Comparison of ENCODE assay signal across 20 cellular contexts in genomic region chr5:149940941-149941644, GRCh38. TPM values are rescaled to one million over a fixed set of nuclear protein-coding genes. Genes with fewer than 3 reads are reported as not detected.
A peak's percentile ranks its signal among the peaks of the same experiment; 100 is the strongest.
DNase-seq lines count a peak whose midpoint lies in the region; ATAC-seq and TF ChIP-seq lines count a peak whose summit lies in the region.
"Had no signal": no experiment of that assay in that cellular context is flagged by ENCODE, and none has a peak within 500 bp of the region (broad histone marks: within the 10 kb centered on the region; RNA-seq: fewer than 3 reads in every experiment).

No MANE protein-coding gene starts in this region.

- no peak overlapping the region for H2BK15ac ChIP-seq in mesenchymal stem cell (ENCODE audit: low read depth, poor library complexity, severe bottlenecking)

- no peak for ATAC-seq in SK-N-SH treated with all-trans-retinoic acid at 6 μM for 48 hours
- ATAC-seq in naive thymus-derived CD8-positive, alpha-beta T cell, result no peak

- H2AK5ac ChIP-seq in mesenchymal stem cell (ENCODE audit: low read length, severe bottlenecking), result peak overlapping the region; percentile 67

- no peak overlapping the region for H2BK120ac ChIP-seq in mesenchymal stem cell (ENCODE audit: low read depth, low read length)

- H2BK5ac ChIP-seq in mesenchymal stem cell (ENCODE audit: low read depth, low read length, poor library complexity, severe bottlenecking), result no peak overlapping the region

- no peak overlapping the region for H3K14ac ChIP-seq in mesenchymal stem cell (ENCODE audit: low read length in 2 of 2)

- peak overlapping the region in 1 of 10 donors; percentile 10 for H3K4me3 Mint-ChIP-seq in naive thymus-derived CD8-positive, alpha-beta T cell
- H3K4me3 Mint-ChIP-seq: activated CD4-positive, alpha-beta T cell treated with anti-CD3 and anti-CD28 coated beads, Interleukin-2, amount 10 ng/mL, durations not matched to agents 24 days and 14 days; CD4-positive, CD25-positive, alpha-beta regulatory T cell; natural killer cell treated with Interleukin-12 subunit alpha and Interleukin-12 subunit beta and Interleukin-15 and Interleukin-18, amount 100 ng/mL, for 72 hours had no signal

- H3K23ac ChIP-seq in mesenchymal stem cell (ENCODE audit: low read length in 2 of 2), result no peak overlapping the region

- no peak overlapping the region for H3K18ac ChIP-seq in mesenchymal stem cell (ENCODE audit: low read depth in 1 of 2, low read length in 2 of 2)

- H3K4ac ChIP-seq in mesenchymal stem cell (ENCODE audit: low read depth in 1 of 2, low read length in 2 of 2), result no peak overlapping the region

- no peak overlapping the region for H3K9ac ChIP-seq in SK-N-SH
- no peak overlapping the region for H3K9ac ChIP-seq in mesenchymal stem cell (ENCODE audit: low read length)

- WGBS in SK-N-SH (ENCODE audit: low lambda C conversion rate), result 89% methylated on average over 5 of the region's 5 CpGs
- 94% methylated on average over 5 of the region's 5 CpGs for WGBS in mesenchymal stem cell

- H2BK12ac ChIP-seq in mesenchymal stem cell (ENCODE audit: low read length in 2 of 2), result peak overlapping the region in 1 of 2 experiments; percentile 7

- no peak overlapping the region for H2AFZ ChIP-seq in SK-N-SH (ENCODE audit: low read depth)
- H2AFZ ChIP-seq in mesenchymal stem cell (ENCODE audit: low read depth, low read length), result no peak overlapping the region

- no peaks in the 10 kb centered on the region for H3K79me2 ChIP-seq in SK-N-SH (ENCODE audit: insufficient read depth)

- no peaks in the 10 kb centered on the region for H3K4me1 Mint-ChIP-seq in naive thymus-derived CD8-positive, alpha-beta T cell
- H3K4me1 Mint-ChIP-seq: CD4-positive, CD25-positive, alpha-beta regulatory T cell had no signal

- H3K79me1 ChIP-seq in mesenchymal stem cell (replicated peaks; ENCODE audit: low read length, poor library complexity, severe bottlenecking), result no peaks in the 10 kb centered on the region

- H4K91ac ChIP-seq in mesenchymal stem cell (ENCODE audit: low read length), result peak overlapping the region; percentile 35

- no peak overlapping the region for H4K8ac ChIP-seq in mesenchymal stem cell (ENCODE audit: low read length)

- no peak for TF ChIP-seq CTCF in SK-N-SH (IDR thresholded peaks at IDR 0.05)

- peaks cover 22% of the 10 kb centered on the region for H3F3A ChIP-seq in SK-N-SH (replicated peaks; ENCODE audit: insufficient read depth)

- peaks cover 5 to 37% of the 10 kb centered on the region in 2 experiments for H3K4me1 ChIP-seq in SK-N-SH (ENCODE audit: control insufficient read depth in 1 of 2, insufficient read depth in 2 of 2, low read depth in 1 of 2, low read length in 1 of 2)
- peaks cover 12% of the 10 kb centered on the region for H3K4me1 ChIP-seq in mesenchymal stem cell (ENCODE audit: control insufficient read depth, insufficient read depth, low read depth, low read length)

- CTCF ChIA-PET in SK-N-SH (lab: Yijun Ruan, JAX), result interaction anchor here (1.6 kb wide), 1 partner anchor 18 kb away, joined by 4 read pairs; no protein-coding TSS in a partner anchor

- H3K27me3 ChIP-seq in SK-N-SH (ENCODE audit: insufficient read depth) (no peaks in the 10 kb centered on the region), mesenchymal stem cell (ENCODE audit: control insufficient read depth in 1 of 2, insufficient read depth in 1 of 2, low read length in 2 of 2) (peaks cover 0 to 21% of the 10 kb centered on the region in 2 experiments)
- H3K27me3 ChIP-seq: ascending aorta, testis had no signal

- H3K36me3 ChIP-seq in SK-N-SH (replicated peaks in 1 of 2; ENCODE audit: control insufficient read depth in 1 of 2, insufficient read depth in 2 of 2, low read length in 1 of 2) (no peaks in the 10 kb centered on the region), mesenchymal stem cell (ENCODE audit: control insufficient read depth in 1 of 2, insufficient read depth in 2 of 2, low read depth in 1 of 2, low read length in 2 of 2) (no peaks in the 10 kb centered on the region)
- H3K36me3 ChIP-seq: ascending aorta had no signal

- DNase-seq in SK-N-SH (no peak), SK-MEL-5 (ENCODE audit: low read depth, low spot score) (peak; percentile 99), mesenchymal stem cell (no peak), G401 (ENCODE audit: low spot score) (no peak), GF-D8 (lab: John Stamatoyannopoulos, UW) (no peak)
- no peak for DNase-seq in stimulated activated CD4-positive, alpha-beta T cell treated with anti-CD3 and anti-CD28 coated beads, Interleukin-2, amount 100 ng/mL, for 24 hours
- no peak for DNase-seq in naive thymus-derived CD8-positive, alpha-beta T cell
- DNase-seq: ACHN; activated CD4-positive, alpha-beta T cell treated with anti-CD3 and anti-CD28 coated beads, Interleukin-2, amount 10 ng/mL, durations not matched to agents 24 days and 14 days; activated naive CD4-positive, alpha-beta T cell treated with Interleukin-2 at 50 U/mL for 16 hours; CD4-positive, CD25-positive, alpha-beta regulatory T cell; DMS79 treated with DMSO at 0.1 percent for 48 hours; NCI-H2029; OCI-M1; stimulated activated CD4-positive, alpha-beta T cell treated with anti-CD3 and anti-CD28 coated beads, Interleukin-12 subunit alpha, Interleukin-12 subunit beta, amount 100 ng/mL, for 4 hours; testis had no signal

- in situ Hi-C loops in SK-MEL-5 (cut with HindIII; ENCODE audit: low pct_unique_long_range_greater_than_20kb, low sequenced_read_pairs) (no loop called here), G401 (cut with HindIII; ENCODE audit: low sequenced_read_pairs) (no loop called here)

- POLR2A ChIA-PET in SK-N-SH (lab: Yijun Ruan, JAX), result no interaction called here
- POLR2A ChIA-PET in naive thymus-derived CD8-positive, alpha-beta T cell (lab: Charles Lee), result no interaction called here

- H3K27ac ChIP-seq in SK-N-SH (ENCODE audit: low read depth in 2 of 2, low read length in 1 of 2) (no peak overlapping the region), mesenchymal stem cell (ENCODE audit: low read length, poor library complexity, severe bottlenecking) (no peak overlapping the region)
- H3K27ac ChIP-seq: SK-N-MC, testis had no signal

- H3K27ac Mint-ChIP-seq in naive thymus-derived CD8-positive, alpha-beta T cell, result no peak overlapping the region
- H3K27ac Mint-ChIP-seq: activated CD4-positive, alpha-beta T cell treated with anti-CD3 and anti-CD28 coated beads, Interleukin-2, amount 10 ng/mL, durations not matched to agents 24 days and 14 days; CD4-positive, CD25-positive, alpha-beta regulatory T cell had no signal

- H3K4me3 ChIP-seq in SK-N-SH (ENCODE audit: low read depth in 2 of 2, low read length in 1 of 2) (no peak overlapping the region), mesenchymal stem cell (ENCODE audit: insufficient read depth in 1 of 2, low read depth in 1 of 2, low read length in 2 of 2) (no peak overlapping the region)
- H3K4me3 ChIP-seq: ascending aorta, SK-N-MC, testis had no signal

- H3K9me3 ChIP-seq in SK-N-SH (no peaks in the 10 kb centered on the region), mesenchymal stem cell (ENCODE audit: control insufficient read depth, low read length) (no peaks in the 10 kb centered on the region)
- H3K9me3 ChIP-seq: ascending aorta, testis had no signal

- no peak for TF ChIP-seq EP300 in SK-N-SH (IDR thresholded peaks at IDR 0.05; ENCODE audit: borderline replicate concordance in 1 of 2, low read depth in 1 of 2, low read length in 1 of 2)

- no peaks in the 10 kb centered on the region for H4K20me1 ChIP-seq in SK-N-SH (ENCODE audit: insufficient read depth)

- no peaks in the 10 kb centered on the region for H3K36me3 Mint-ChIP-seq in naive thymus-derived CD8-positive, alpha-beta T cell
- H3K36me3 Mint-ChIP-seq: CD4-positive, CD25-positive, alpha-beta regulatory T cell; natural killer cell treated with Interleukin-12 subunit alpha and Interleukin-12 subunit beta and Interleukin-15 and Interleukin-18, amount 100 ng/mL, for 72 hours had no signal

- H3K9me3 Mint-ChIP-seq in naive thymus-derived CD8-positive, alpha-beta T cell, result no peaks in the 10 kb centered on the region
- H3K9me3 Mint-ChIP-seq: activated CD4-positive, alpha-beta T cell treated with anti-CD3 and anti-CD28 coated beads, Interleukin-2, amount 10 ng/mL, durations not matched to agents 24 days and 14 days; CD4-positive, CD25-positive, alpha-beta regulatory T cell; natural killer cell treated with Interleukin-12 subunit alpha and Interleukin-12 subunit beta and Interleukin-15 and Interleukin-18, amount 100 ng/mL, for 72 hours had no signal

- peaks cover 0 to 4% (median 0%) of the 10 kb centered on the region in 5 donors for H3K27me3 Mint-ChIP-seq in naive thymus-derived CD8-positive, alpha-beta T cell
- H3K27me3 Mint-ChIP-seq: activated CD4-positive, alpha-beta T cell treated with anti-CD3 and anti-CD28 coated beads, Interleukin-2, amount 10 ng/mL, durations not matched to agents 24 days and 14 days had no signal

- no peak for TF ChIP-seq RAD21 in SK-N-SH (IDR thresholded peaks at IDR 0.05; ENCODE audit: low read length)

- H3K9me2 ChIP-seq in SK-N-SH, result no peaks in the 10 kb centered on the region

- no peak overlapping the region for H3K4me2 ChIP-seq in SK-N-SH
- H3K4me2 ChIP-seq in mesenchymal stem cell (ENCODE audit: low read length, poor library complexity, severe bottlenecking), result no peak overlapping the region

RNA-seq across cellular contexts. Expression of gene PDE6A, which starts 3.5 kb away (rescaled TPM):
- polyA plus RNA-seq in SK-N-SH (2012; rRNA removed), result 0.05 and 0.06 TPM in 2 replicates
- polyA plus RNA-seq in SK-N-SH (2012; cell fraction: cytosol; rRNA removed), result 0.06 and 0.07 TPM in 2 replicates
- polyA plus RNA-seq in SK-N-SH (2012; cell fraction: nucleus; rRNA removed), result 0.11 and 0.14 TPM in 2 replicates
- total RNA-seq in SK-MEL-5 (2014; rRNA removed; shearing (Covaris generic)), result 0.08 and 0.26 TPM in 2 replicates
- 0.16 and 0.40 TPM in 2 replicates for polyA plus RNA-seq in SK-MEL-5 (2015; cell fraction: cytosol; rRNA removed)
- polyA plus RNA-seq in SK-MEL-5 (2015; cell fraction: nucleus; rRNA removed), result 0.26 and 0.44 TPM in 2 replicates
- 0.01 TPM for polyA plus RNA-seq in mesenchymal stem cell (2013, experiment 1 of 2)
- polyA plus RNA-seq in mesenchymal stem cell (2013, experiment 2 of 2), result 0.03 TPM
- total RNA-seq in G401 (2014; rRNA removed; shearing (Covaris generic)), result not detected in 2 replicates
- total RNA-seq in naive thymus-derived CD8-positive, alpha-beta T cell, result not detected
- polyA plus RNA-seq in naive thymus-derived CD8-positive, alpha-beta T cell, result not detected
- total RNA-seq: activated CD4-positive, alpha-beta T cell treated with anti-CD3 and anti-CD28 coated beads, Interleukin-2, amount 10 ng/mL, durations not matched to agents 24 days and 14 days; ascending aorta; CD4-positive, CD25-positive, alpha-beta regulatory T cell; natural killer cell treated with Interleukin-12 subunit alpha and Interleukin-12 subunit beta and Interleukin-15 and Interleukin-18, amount 100 ng/mL, for 72 hours had no signal
- polyA plus RNA-seq: CD4-positive, CD25-positive, alpha-beta regulatory T cell had no signal

RNA-seq across cellular contexts. Expression of gene SLC26A2, which starts 19.5 kb away (rescaled TPM):
- polyA plus RNA-seq in SK-N-SH (2012; rRNA removed), result 1.3 and 1.9 TPM in 2 replicates
- 2.0 TPM in 2 replicates for polyA plus RNA-seq in SK-N-SH (2012; cell fraction: cytosol; rRNA removed)
- polyA plus RNA-seq in SK-N-SH (2012; cell fraction: nucleus; rRNA removed), result 0.89 and 1.7 TPM in 2 replicates
- total RNA-seq in SK-MEL-5 (2014; rRNA removed; shearing (Covaris generic)), result 173 and 178 TPM in 2 replicates
- polyA plus RNA-seq in SK-MEL-5 (2015; cell fraction: cytosol; rRNA removed), result 138 and 192 TPM in 2 replicates
- polyA plus RNA-seq in SK-MEL-5 (2015; cell fraction: nucleus; rRNA removed), result 203 and 267 TPM in 2 replicates
- polyA plus RNA-seq in mesenchymal stem cell (2013, experiment 1 of 2), result 11.6 TPM
- 11.9 TPM for polyA plus RNA-seq in mesenchymal stem cell (2013, experiment 2 of 2)
- total RNA-seq in G401 (2014; rRNA removed; shearing (Covaris generic)), result 4.8 and 10.2 TPM in 2 replicates
- 10 to 100 TPM; 14.7 to 16.9 TPM for total RNA-seq in naive thymus-derived CD8-positive, alpha-beta T cell
- 1 to 10 TPM; 2.5 to 3.0 (median 2.6) TPM for polyA plus RNA-seq in naive thymus-derived CD8-positive, alpha-beta T cell

RNA-seq across cellular contexts. Expression of gene TIGD6, which starts 59.4 kb away (rescaled TPM):
- 4.7 and 4.8 TPM in 2 replicates for polyA plus RNA-seq in SK-N-SH (2012; rRNA removed)
- 4.2 and 4.7 TPM in 2 replicates for polyA plus RNA-seq in SK-N-SH (2012; cell fraction: cytosol; rRNA removed)
- 4.2 and 6.3 TPM in 2 replicates for polyA plus RNA-seq in SK-N-SH (2012; cell fraction: nucleus; rRNA removed)
- total RNA-seq in SK-MEL-5 (2014; rRNA removed; shearing (Covaris generic)), result 5.5 and 6.6 TPM in 2 replicates
- polyA plus RNA-seq in SK-MEL-5 (2015; cell fraction: cytosol; rRNA removed), result 4.4 and 5.3 TPM in 2 replicates
- 5.2 and 7.1 TPM in 2 replicates for polyA plus RNA-seq in SK-MEL-5 (2015; cell fraction: nucleus; rRNA removed)
- 6.8 TPM for polyA plus RNA-seq in mesenchymal stem cell (2013, experiment 1 of 2)
- 7.4 TPM for polyA plus RNA-seq in mesenchymal stem cell (2013, experiment 2 of 2)
- total RNA-seq in G401 (2014; rRNA removed; shearing (Covaris generic)), result 1.4 and 1.9 TPM in 2 replicates
- 1 to 10 TPM; 6.0 to 6.3 TPM for total RNA-seq in naive thymus-derived CD8-positive, alpha-beta T cell
- polyA plus RNA-seq in naive thymus-derived CD8-positive, alpha-beta T cell, result 1 to 10 TPM; 2.7 to 4.5 (median 3.6) TPM

RNA-seq across cellular contexts. Expression of gene HMGXB3, which starts 59.4 kb away (rescaled TPM):
- 28.8 and 39.9 TPM in 2 replicates for polyA plus RNA-seq in SK-N-SH (2012; rRNA removed)
- 21.3 and 23.0 TPM in 2 replicates for polyA plus RNA-seq in SK-N-SH (2012; cell fraction: cytosol; rRNA removed)
- 80.4 and 109 TPM in 2 replicates for polyA plus RNA-seq in SK-N-SH (2012; cell fraction: nucleus; rRNA removed)
- total RNA-seq in SK-MEL-5 (2014; rRNA removed; shearing (Covaris generic)), result 53.7 and 54.3 TPM in 2 replicates
- 58.1 and 74.9 TPM in 2 replicates for polyA plus RNA-seq in SK-MEL-5 (2015; cell fraction: cytosol; rRNA removed)
- polyA plus RNA-seq in SK-MEL-5 (2015; cell fraction: nucleus; rRNA removed), result 312 and 367 TPM in 2 replicates
- polyA plus RNA-seq in mesenchymal stem cell (2013, experiment 1 of 2), result 21.5 TPM
- 20.1 TPM for polyA plus RNA-seq in mesenchymal stem cell (2013, experiment 2 of 2)
- 56.9 and 58.7 TPM in 2 replicates for total RNA-seq in G401 (2014; rRNA removed; shearing (Covaris generic))
- 10 to 100 TPM; 33.8 to 36.5 TPM for total RNA-seq in naive thymus-derived CD8-positive, alpha-beta T cell
- polyA plus RNA-seq in naive thymus-derived CD8-positive, alpha-beta T cell, result 10 to 100 TPM in 1 of 3 donors, 1 to 10 TPM in 2; 4.6 to 13.1 (median 6.1) TPM
